ENCODE assay signal across 1 cellular context in the genomic region with DNA sequence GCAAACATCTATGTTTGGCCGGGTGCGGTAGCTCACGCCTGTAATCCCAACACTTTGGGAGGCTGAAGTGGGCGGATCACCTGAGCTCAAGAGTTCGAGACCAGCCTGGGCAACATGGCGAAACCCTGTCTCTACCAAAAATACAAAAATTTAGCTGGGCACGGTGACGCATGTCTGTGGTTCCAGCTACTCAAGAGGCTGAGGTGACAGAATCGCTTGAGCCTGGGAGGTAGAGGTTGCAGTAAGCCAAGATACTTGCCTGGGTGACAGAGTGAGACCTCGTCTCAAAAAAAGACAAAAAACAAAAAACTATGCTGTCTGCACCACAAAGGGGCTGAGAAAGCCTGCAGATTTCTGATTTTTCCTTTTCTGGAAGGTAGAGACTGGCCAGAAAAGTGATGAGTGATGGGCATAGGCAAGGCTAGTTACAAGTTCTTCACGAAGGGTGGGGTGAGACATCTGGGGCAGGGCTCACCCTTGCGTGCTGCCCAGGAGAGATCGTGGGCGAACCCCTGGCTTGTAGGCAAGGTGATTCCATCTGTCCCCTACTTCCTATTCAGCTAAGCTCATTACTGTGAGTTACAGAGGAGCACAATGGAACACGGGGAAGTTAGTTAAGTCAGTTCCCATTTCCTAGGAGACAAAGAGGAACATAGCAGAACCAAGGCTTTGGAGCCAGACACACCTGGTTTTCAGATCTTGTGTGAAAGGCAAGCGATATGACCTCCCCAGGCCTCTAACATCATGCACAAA.
TF ChIP-seq lines count a peak whose summit lies in the region.

No MANE protein-coding gene starts in this region.

TF ChIP-seq in GM23338, 12 proteins besides CTCF, POLR2A, EP300 and RAD21 (continued from another document):
- no peak for TF ChIP-seq ZNF462 (CRISPR knock-in tag; IDR thresholded peaks at IDR 0.05)
- TF ChIP-seq STAT1 (IDR thresholded peaks at IDR 0.05; ENCODE audit: unreplicated experiment): no peak
